ENCODE assay signal across 19 cellular contexts in genomic region chrX:105706041-105706440, GRCh38.
DNase-seq lines count a peak whose midpoint lies in the region; ATAC-seq and TF ChIP-seq lines count a peak whose summit lies in the region.
"Had no signal": no experiment of that assay in that cellular context is flagged by ENCODE, and none has a peak within 500 bp of the region (broad histone marks: within the 10 kb centered on the region; RNA-seq: fewer than 3 reads in every experiment).

No MANE protein-coding gene starts in this region.

- TF ChIP-seq CTCF in cardiac fibroblast (IDR thresholded peaks at IDR 0.05; ENCODE audit: low read depth, low read length): no peak
- TF ChIP-seq CTCF in foreskin keratinocyte (conservative IDR thresholded peaks at IDR 0.05): no peak

- H3K9me3 ChIP-seq in HAP-1: no peaks in the 10 kb centered on the region
- H3K9me3 ChIP-seq: BE2C, SJCRH30 had no signal

- H3K27me3 ChIP-seq in foreskin keratinocyte (no peaks in the 10 kb centered on the region), HAP-1 (ENCODE audit: low read depth) (no peaks in the 10 kb centered on the region)
- H3K27me3 ChIP-seq: BE2C, SJCRH30 had no signal

- no peak overlapping the region for H3K4me3 ChIP-seq in cardiac fibroblast (replicated peaks in 1 of 2; ENCODE audit: low read depth in 2 of 2, low read length in 2 of 2)
- no peak overlapping the region for H3K4me3 ChIP-seq in HAP-1
- H3K4me3 ChIP-seq: SJCRH30 had no signal

- H3K36me3 ChIP-seq in HAP-1 (replicated peaks): no peaks in the 10 kb centered on the region
- H3K36me3 ChIP-seq: BE2C, SJCRH30 had no signal

- no peak overlapping the region for H3K27ac ChIP-seq in foreskin keratinocyte
- H3K27ac ChIP-seq: RWPE1, SJCRH30 had no signal

- H3K4me1 ChIP-seq in foreskin keratinocyte (no peaks in the 10 kb centered on the region), HAP-1 (no peaks in the 10 kb centered on the region)
- H3K4me1 ChIP-seq: BE2C, SJCRH30 had no signal

- in situ Hi-C loops in HAP-1 (cut with MboI; ENCODE audit: low sequenced_read_pairs): no loop called here

- ATAC-seq in foreskin keratinocyte (no peak), HG03097 (IDR thresholded peaks at IDR 0.05; ENCODE audit: low FRiP score, unreplicated experiment) (no peak)
- ATAC-seq: HCT116, PC-3 had no signal

- DNase-seq in NCI-H226 (peak; percentile 14), cardiac fibroblast (ENCODE audit: low read depth in 2 of 2) (peak; percentile 51 to 67), foreskin keratinocyte (peak; percentile 13 to 30), activated T-cell treated with anti-CD3 and anti-CD28 coated beads for 4 hours (no peak), GF-D8 (lab: John Stamatoyannopoulos, UW) (no peak), HAP-1 (ENCODE audit: low spot score in 2 of 2) (no peak)
- DNase-seq: BE2C; CD4-positive, alpha-beta T cell; DMS53; KBM-7; NCI-H146; NCI-H2081; NCI-H510A; NCI-H82; PC-3; SJCRH30 had no signal

Comparison
In these comparisons a context has a peak if more than half of its experiments do, and no peak if none do; other contexts are left out.
1. DNase-seq: peak in NCI-H226 (single experiment), cardiac fibroblast (2 of 2) and foreskin keratinocyte (2 of 2); none in activated T-cell treated with anti-CD3 and anti-CD28 coated beads for 4 hours (single experiment), GF-D8 (single experiment) and HAP-1 (0 of 2).